Comparison of ENCODE assay signal across 9 cellular contexts in genomic region chr20:57582432-57583288, GRCh38. TPM values are rescaled to one million over a fixed set of nuclear protein-coding genes. Genes with fewer than 3 reads are reported as not detected.
A peak's percentile ranks its signal among the peaks of the same experiment; 100 is the strongest.
DNase-seq lines count a peak whose midpoint lies in the region; ATAC-seq, FAIRE-seq and TF ChIP-seq lines count a peak whose summit lies in the region.
"Had no signal": no experiment of that assay in that cellular context is flagged by ENCODE, and none has a peak within 500 bp of the region (broad histone marks: within the 10 kb centered on the region; RNA-seq: fewer than 3 reads in every experiment).

No MANE protein-coding gene starts in this region.

- no peak for ATAC-seq in HG02763 (IDR thresholded peaks at IDR 0.05; ENCODE audit: unreplicated experiment)

- H3K4me1 ChIP-seq in CD4-positive, alpha-beta memory T cell (ENCODE audit: insufficient read depth, low read length) = no peaks in the 10 kb centered on the region

- peaks cover 9% of the 10 kb centered on the region for H3K27me3 ChIP-seq in AG04450 (ENCODE audit: control insufficient read depth, insufficient read depth, low read length)
- H3K27me3 ChIP-seq in CD4-positive, alpha-beta memory T cell (ENCODE audit: insufficient read depth, low read length) = peaks cover 6% of the 10 kb centered on the region

- no peaks in the 10 kb centered on the region for H3K4me1 Mint-ChIP-seq in activated CD4-positive, alpha-beta T cell treated with anti-CD3 and anti-CD28 coated beads, Interleukin-2, amount 10 ng/mL, durations not matched to agents 24 days and 14 days
- no peaks in the 10 kb centered on the region for H3K4me1 Mint-ChIP-seq in CD4-positive, alpha-beta memory T cell

- TF ChIP-seq CTCF in AG04450 (IDR thresholded peaks at IDR 0.05; ENCODE audit: low read depth, low read length) (peak; percentile 50), choroid plexus epithelial cell (conservative IDR thresholded peaks at IDR 0.05; ENCODE audit: low read depth, low read length) (peak; percentile 72)

- peak; percentile 8 for DNase-seq in AG04450 (ENCODE audit: low read depth, low spot score)
- peak; percentile 57 for DNase-seq in M059J (ENCODE audit: low read depth)
- DNase-seq in choroid plexus epithelial cell (ENCODE audit: low read depth) = peak; percentile 94
- DNase-seq in mucosa of gallbladder (ENCODE audit: low spot score) = peak; percentile 74
- DNase-seq in activated CD4-positive, alpha-beta T cell treated with anti-CD3 and anti-CD28 coated beads, Interleukin-2, amount 10 ng/mL, durations not matched to agents 24 days and 14 days = no peak
- DNase-seq in CD4-positive, alpha-beta memory T cell = no peak
- DNase-seq in H54 (ENCODE audit: insufficient read length, low spot score) = no peak

- H3K4me3 Mint-ChIP-seq in activated CD4-positive, alpha-beta T cell treated with anti-CD3 and anti-CD28 coated beads, Interleukin-2, amount 10 ng/mL, durations not matched to agents 24 days and 14 days = no peak overlapping the region
- H3K4me3 Mint-ChIP-seq in CD4-positive, alpha-beta memory T cell = no peak overlapping the region

- H3K9me3 ChIP-seq in AG04450 (ENCODE audit: control insufficient read depth, insufficient read depth, low read length) = peaks cover under 1% of the 10 kb centered on the region; the same call in 1 of the 2 replicates
- H3K9me3 ChIP-seq in CD4-positive, alpha-beta memory T cell (ENCODE audit: control insufficient read depth in 1 of 2, low read length in 2 of 2) = peaks cover 0 to 2% of the 10 kb centered on the region in 2 donors

- no peak for FAIRE-seq in H54 (lab: Jason Lieb, UNC)
- FAIRE-seq: TTC549 had no signal

- no peaks in the 10 kb centered on the region for H3K9me3 Mint-ChIP-seq in activated CD4-positive, alpha-beta T cell treated with anti-CD3 and anti-CD28 coated beads, Interleukin-2, amount 10 ng/mL, durations not matched to agents 24 days and 14 days
- H3K9me3 Mint-ChIP-seq in CD4-positive, alpha-beta memory T cell = peaks cover 0 to 8% (median 5%) of the 10 kb centered on the region in 8 donors

- no peak overlapping the region for H3K27ac ChIP-seq in AG04450 (ENCODE audit: low read depth, low read length)
- no peak overlapping the region for H3K27ac ChIP-seq in CD4-positive, alpha-beta memory T cell (ENCODE audit: low read depth, low read length)

- no peaks in the 10 kb centered on the region for H3K36me3 Mint-ChIP-seq in activated CD4-positive, alpha-beta T cell treated with anti-CD3 and anti-CD28 coated beads, Interleukin-2, amount 10 ng/mL, durations not matched to agents 24 days and 14 days (ENCODE audit: low read depth)
- H3K36me3 Mint-ChIP-seq in CD4-positive, alpha-beta memory T cell = peaks cover 0 to 4% of the 10 kb centered on the region in 2 donors

- intact Hi-C loops in activated CD4-positive, alpha-beta T cell treated with anti-CD3 and anti-CD28 coated beads, Interleukin-2, amount 10 ng/mL, durations not matched to agents 24 days and 14 days (cut with micrococcal nuclease) = no loop called here
- intact Hi-C loops in CD4-positive, alpha-beta memory T cell (cut with micrococcal nuclease) = no loop called here

- no peak for TF ChIP-seq POLR2A in H54 (IDR thresholded peaks at IDR 0.05; ENCODE audit: low read depth, low read length)

- CTCF ChIA-PET in AG04450 (lab: Charles Lee) = interaction anchor here (0.6 to 1.4 kb wide), 6 partner anchors 9 to 629 kb away, joined by 3 to 4 read pairs (median 3); no protein-coding TSS in a partner anchor
- CTCF ChIA-PET in CD4-positive, alpha-beta memory T cell (lab: Charles Lee; ENCODE audit: partially characterized antibody) = interaction anchor here (1.1 kb wide), 1 partner anchor 9 kb away, joined by 3 read pairs; no protein-coding TSS in a partner anchor

- H3K4me3 ChIP-seq in AG04450 (ENCODE audit: low read depth, low read length) = peak overlapping the region; percentile 29
- H3K4me3 ChIP-seq in choroid plexus epithelial cell (ENCODE audit: low read depth, low read length) = peak overlapping the region; percentile 41
- H3K4me3 ChIP-seq in CD4-positive, alpha-beta memory T cell (ENCODE audit: low read length in 2 of 2) = no peak overlapping the region

- no peaks in the 10 kb centered on the region for H3K36me3 ChIP-seq in CD4-positive, alpha-beta memory T cell (ENCODE audit: insufficient read depth, low read length)

- POLR2A ChIA-PET in AG04450 (lab: Yijun Ruan, JAX) = no interaction called here
- POLR2A ChIA-PET in CD4-positive, alpha-beta memory T cell (lab: Charles Lee; ENCODE audit: partially characterized antibody) = no interaction called here

- H3K27me3 Mint-ChIP-seq in activated CD4-positive, alpha-beta T cell treated with anti-CD3 and anti-CD28 coated beads, Interleukin-2, amount 10 ng/mL, durations not matched to agents 24 days and 14 days = peaks cover 36% of the 10 kb centered on the region
- peaks cover 37 to 62% of the 10 kb centered on the region in 2 donors for H3K27me3 Mint-ChIP-seq in CD4-positive, alpha-beta memory T cell

- no peak overlapping the region for H3K27ac Mint-ChIP-seq in activated CD4-positive, alpha-beta T cell treated with anti-CD3 and anti-CD28 coated beads, Interleukin-2, amount 10 ng/mL, durations not matched to agents 24 days and 14 days
- no peak overlapping the region for H3K27ac Mint-ChIP-seq in CD4-positive, alpha-beta memory T cell

RNA-seq across cellular contexts. Expression of gene PCK1, which starts 21.8 kb away (rescaled TPM):
- not detected in 2 replicates for polyA plus RNA-seq in AG04450 (2011; rRNA removed)
- not detected in 2 replicates for polyA minus RNA-seq in AG04450 (2011; rRNA and poly(A)+ RNA removed)
- total RNA-seq in M059J (2014; rRNA removed; shearing (Covaris generic)) = not detected in 2 replicates
- 27.0 TPM for total RNA-seq in mucosa of gallbladder
- total RNA-seq in activated CD4-positive, alpha-beta T cell treated with anti-CD3 and anti-CD28 coated beads, Interleukin-2, amount 10 ng/mL, durations not matched to agents 24 days and 14 days = not detected in 2 replicates
- not detected for total RNA-seq in CD4-positive, alpha-beta memory T cell
- not detected for polyA plus RNA-seq in CD4-positive, alpha-beta memory T cell

RNA-seq across cellular contexts. Expression of gene ZBP1, which starts 37.6 kb away (rescaled TPM):
- not detected in 2 replicates for polyA plus RNA-seq in AG04450 (2011; rRNA removed)
- polyA minus RNA-seq in AG04450 (2011; rRNA and poly(A)+ RNA removed) = not detected in 2 replicates
- total RNA-seq in M059J (2014; rRNA removed; shearing (Covaris generic)) = 3.0 and 5.2 TPM in 2 replicates
- 1.3 TPM for total RNA-seq in mucosa of gallbladder
- 0.51 and 0.62 TPM in 2 replicates for total RNA-seq in activated CD4-positive, alpha-beta T cell treated with anti-CD3 and anti-CD28 coated beads, Interleukin-2, amount 10 ng/mL, durations not matched to agents 24 days and 14 days
- total RNA-seq in CD4-positive, alpha-beta memory T cell = 10 to 100 TPM; 21.7 to 25.2 TPM
- polyA plus RNA-seq in CD4-positive, alpha-beta memory T cell = 10 to 100 TPM; 11.7 to 18.0 TPM

RNA-seq across cellular contexts. Expression of gene CTCFL, which starts 57.7 kb away (rescaled TPM):
- polyA plus RNA-seq in AG04450 (2011; rRNA removed) = not detected in 2 replicates
- polyA minus RNA-seq in AG04450 (2011; rRNA and poly(A)+ RNA removed) = not detected in 2 replicates
- total RNA-seq in M059J (2014; rRNA removed; shearing (Covaris generic)) = not detected in 2 replicates
- total RNA-seq in mucosa of gallbladder = 0.17 TPM
- not detected in 2 replicates for total RNA-seq in activated CD4-positive, alpha-beta T cell treated with anti-CD3 and anti-CD28 coated beads, Interleukin-2, amount 10 ng/mL, durations not matched to agents 24 days and 14 days
- not detected for total RNA-seq in CD4-positive, alpha-beta memory T cell
- polyA plus RNA-seq in CD4-positive, alpha-beta memory T cell = not detected

Comparison
In these comparisons a context has a peak if more than half of its experiments do, and no peak if none do; other contexts are left out.
1. DNase-seq: peak in AG04450 (single experiment), M059J (single experiment), choroid plexus epithelial cell (single experiment) and mucosa of gallbladder (single experiment); none in activated CD4-positive, alpha-beta T cell treated with anti-CD3 and anti-CD28 coated beads, Interleukin-2, amount 10 ng/mL, durations not matched to agents 24 days and 14 days (single experiment), CD4-positive, alpha-beta memory T cell (0 of 5) and H54 (single experiment).
2. H3K4me3 ChIP-seq: peak in AG04450 (single experiment) and choroid plexus epithelial cell (single experiment); none in CD4-positive, alpha-beta memory T cell (0 of 2).
3. RNA of gene PCK1, which starts 21.8 kb away (total RNA-seq): 27.0 TPM in mucosa of gallbladder (single experiment); not detected in activated CD4-positive, alpha-beta T cell treated with anti-CD3 and anti-CD28 coated beads, Interleukin-2, amount 10 ng/mL, durations not matched to agents 24 days and 14 days, not detected in M059J and not detected in CD4-positive, alpha-beta memory T cell; every median in the first group is over 10 times any median in the second.